In genomic region chr9:128190516-128191405, GRCh38 we compare ENCODE assay signal across 6 cellular contexts. TPM values are rescaled to one million over a fixed set of nuclear protein-coding genes. Genes with fewer than 3 reads are reported as not detected.
DNase-seq lines count a peak whose midpoint lies in the region; ATAC-seq, FAIRE-seq and TF ChIP-seq lines count a peak whose summit lies in the region.

No MANE protein-coding gene starts in this region.

- H3K36me3 ChIP-seq in kidney (ENCODE audit: control insufficient read depth in 1 of 2, insufficient read depth in 2 of 2, low read length in 2 of 2): peaks cover 8 to 12% of the 10 kb centered on the region in 2 donors

- no peak for TF ChIP-seq CTCF in kidney (IDR thresholded peaks at IDR 0.05; ENCODE audit: borderline replicate concordance, extremely low read depth, insufficient read depth)

- H3K27ac Mint-ChIP-seq in T-helper 17 cell: peak overlapping the region; percentile 89

- peaks cover 20% of the 10 kb centered on the region for H3K4me1 Mint-ChIP-seq in T-helper 17 cell

- no peak for DNase-seq in activated CD4-positive, CD25-positive, alpha-beta regulatory T cell treated with anti-CD3 and anti-CD28 coated beads, Interleukin-2, amount 50 U/mL, for 72 hours
- DNase-seq in T-helper 17 cell: no peak
- DNase-seq in kidney: peak; percentile 73

- peaks cover 3 to 9% of the 10 kb centered on the region in 2 donors for H3K4me1 ChIP-seq in kidney (ENCODE audit: control insufficient read depth in 1 of 2, insufficient read depth in 1 of 2, low read depth in 1 of 2, low read length in 2 of 2)

- no peaks in the 10 kb centered on the region for H3K27me3 Mint-ChIP-seq in T-helper 17 cell

- peak overlapping the region in 1 of 2 donors; percentile 84 for H3K27ac ChIP-seq in kidney (ENCODE audit: low read depth in 2 of 2, low read length in 2 of 2)

- ATAC-seq in activated CD4-positive, CD25-positive, alpha-beta regulatory T cell treated with anti-CD3 and anti-CD28 coated beads, Interleukin-2, amount 50 U/mL, for 24 hours: peak; percentile 47 to 54
- ATAC-seq in T-helper 17 cell: peak; percentile 62
- no peak for ATAC-seq in GM21619 (IDR thresholded peaks at IDR 0.05; ENCODE audit: unreplicated experiment)
- no peak for ATAC-seq in GM21526 (IDR thresholded peaks at IDR 0.05; ENCODE audit: low FRiP score, unreplicated experiment)

- FAIRE-seq in kidney (lab: Jason Lieb, UNC): no peak

- peak overlapping the region; percentile 96 for H3K4me3 Mint-ChIP-seq in T-helper 17 cell

- peak overlapping the region; percentile 95 to 96 for H3K9ac ChIP-seq in kidney (ENCODE audit: low read length in 2 of 2)

- H3K9me3 ChIP-seq in T-helper 17 cell (ENCODE audit: control insufficient read depth, low read length, poor library complexity, severe bottlenecking) (no peaks in the 10 kb centered on the region), kidney (ENCODE audit: control insufficient read depth in 1 of 2, low read length in 2 of 2) (no peaks in the 10 kb centered on the region)

- H3K36me3 Mint-ChIP-seq in T-helper 17 cell (ENCODE audit: low read depth): peaks cover 6% of the 10 kb centered on the region

- intact Hi-C loops in kidney (cut with DNase I): no loop called here

- H3K4me3 ChIP-seq in kidney (ENCODE audit: low read length in 2 of 2): peak overlapping the region; percentile 84 to 88

RNA-seq across cellular contexts. Expression of gene CIZ1, which starts 0.6 kb away (rescaled TPM):
- total RNA-seq in T-helper 17 cell: 100 to 1,000 TPM; 128 to 134 TPM
- total RNA-seq in kidney: 89.9 TPM
- polyA plus RNA-seq in kidney (ENCODE audit: insufficient read depth, low read depth, low replicate concordance): 48.1 TPM

RNA-seq across cellular contexts. Expression of gene DNM1, which starts 12.4 kb away (rescaled TPM):
- total RNA-seq in T-helper 17 cell: 1 to 10 TPM; 1.3 to 2.2 TPM
- total RNA-seq in kidney: 22.6 TPM
- polyA plus RNA-seq in kidney (ENCODE audit: insufficient read depth, low read depth, low replicate concordance): 7.3 TPM

RNA-seq across cellular contexts. Expression of gene BBLN, which starts 30.7 kb away (rescaled TPM):
- 10 to 100 TPM; 71.0 to 87.9 TPM for total RNA-seq in T-helper 17 cell
- 55.6 TPM for total RNA-seq in kidney
- polyA plus RNA-seq in kidney (ENCODE audit: insufficient read depth, low read depth, low replicate concordance): 192 TPM

RNA-seq across cellular contexts. Expression of gene LCN2, which starts 41.5 kb away (rescaled TPM):
- 1 to 10 TPM in 1 of 2 donors, not detected in 1; 9.3 TPM for total RNA-seq in T-helper 17 cell
- total RNA-seq in kidney: 198 TPM
- polyA plus RNA-seq in kidney (ENCODE audit: insufficient read depth, low read depth, low replicate concordance): 8.2 TPM

Comparison
In these comparisons a context has a peak if more than half of its experiments do, and no peak if none do; other contexts are left out.
1. ATAC-seq: peak in activated CD4-positive, CD25-positive, alpha-beta regulatory T cell treated with anti-CD3 and anti-CD28 coated beads, Interleukin-2, amount 50 U/mL, for 24 hours (2 of 2) and T-helper 17 cell (single experiment); none in GM21619 (single experiment) and GM21526 (single experiment).